ENCODE assay signal across 18 cellular contexts in the genomic region with DNA sequence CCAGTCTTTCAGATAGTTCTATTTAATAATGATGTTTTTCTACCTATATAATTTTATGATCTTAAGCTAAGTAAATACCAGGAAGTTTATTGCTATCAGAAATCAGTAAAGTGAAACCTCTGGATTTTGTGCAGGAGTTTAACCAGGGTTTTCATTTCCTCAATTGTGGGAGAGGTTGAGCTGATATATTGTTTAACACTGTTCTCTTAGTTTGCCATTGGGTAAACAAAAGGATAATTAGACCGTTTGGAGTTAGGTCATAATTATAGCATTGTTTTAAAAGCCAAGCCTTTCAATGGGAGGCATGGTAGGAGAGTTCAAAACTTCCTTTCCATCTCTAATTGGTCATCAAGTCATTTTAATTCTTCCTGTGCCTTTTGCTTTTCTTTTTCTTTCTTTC.
"Had no signal": no experiment of that assay in that cellular context is flagged by ENCODE, and none has a peak within 500 bp of the region (broad histone marks: within the 10 kb centered on the region; RNA-seq: fewer than 3 reads in every experiment).

No MANE protein-coding gene starts in this region.

- H3K9me3 ChIP-seq: body of pancreas, lower lobe of right lung, sigmoid colon, spleen had no signal

- DNase-seq: activated CD4-positive, alpha-beta memory T cell treated with anti-CD3 and anti-CD28 coated beads, Interleukin-2, amount 10 ng/mL, durations not matched to agents 7 days and 5 days; activated CD4-positive, alpha-beta T cell treated with anti-CD3 and anti-CD28 coated beads for 48 hours; activated CD4-positive, CD25-positive, alpha-beta regulatory T cell; activated CD8-positive, alpha-beta memory T cell treated with anti-CD3 and anti-CD28 coated beads, Interleukin-2, amount 10 ng/mL, durations not matched to agents 7 days and 5 days; activated naive CD4-positive, alpha-beta T cell treated with anti-CD3 and anti-CD28 coated beads for 36 hours; body of pancreas; central memory CD4-positive, alpha-beta T cell; left cardiac atrium; lower lobe of right lung; natural killer cell; sigmoid colon; spleen; stimulated activated naive B cell treated with anti-CD40 and anti-IgM and Interleukin-4, amounts not matched to agents 10 μg/mL and 1 μg/mL and 100 μg/mL, for 72 hours; T-cell had no signal

- H3K27ac Mint-ChIP-seq: activated CD4-positive, alpha-beta memory T cell treated with anti-CD3 and anti-CD28 coated beads, Interleukin-2, amount 10 ng/mL, durations not matched to agents 7 days and 5 days; activated CD8-positive, alpha-beta memory T cell treated with anti-CD3 and anti-CD28 coated beads, Interleukin-2, amount 10 ng/mL, durations not matched to agents 7 days and 5 days; activated naive CD4-positive, alpha-beta T cell treated with anti-CD3 and anti-CD28 coated beads for 36 hours; activated T-helper 2 cell treated with anti-CD3 and anti-CD28 coated beads, Interferon-gamma antibody, Interleukin-2, Interleukin-4, amounts not matched to agents 10 μg/mL and 5 μg/mL and 100 μg/mL, durations not matched to agents 14 hours and 24 hours and 36 hours; natural killer cell; stimulated activated naive B cell treated with anti-CD40 and anti-IgM and Interleukin-4, amounts not matched to agents 10 μg/mL and 1 μg/mL and 100 μg/mL, for 72 hours; T-cell had no signal

- H3K27me3 ChIP-seq: body of pancreas, sigmoid colon, spleen had no signal

- H3K27ac ChIP-seq: body of pancreas, coronary artery, lower lobe of right lung, parathyroid adenoma, sigmoid colon, spleen had no signal

- ATAC-seq: activated CD8-positive, alpha-beta memory T cell treated with anti-CD3 and anti-CD28 coated beads, Interleukin-2, amount 10 ng/mL, durations not matched to agents 7 days and 5 days; body of pancreas; esophagus mucosa; left cardiac atrium; lower lobe of right lung; natural killer cell; stimulated activated naive B cell treated with anti-CD40 and anti-IgM and Interleukin-4, amounts not matched to agents 10 μg/mL and 1 μg/mL and 100 μg/mL, for 72 hours; T-cell had no signal

- H3K27me3 Mint-ChIP-seq: activated CD4-positive, alpha-beta memory T cell treated with anti-CD3 and anti-CD28 coated beads, Interleukin-2, amount 10 ng/mL, durations not matched to agents 7 days and 5 days; activated CD8-positive, alpha-beta memory T cell treated with anti-CD3 and anti-CD28 coated beads, Interleukin-2, amount 10 ng/mL, durations not matched to agents 7 days and 5 days; stimulated activated naive B cell treated with anti-CD40 and anti-IgM and Interleukin-4, amounts not matched to agents 10 μg/mL and 1 μg/mL and 100 μg/mL, for 72 hours; T-cell had no signal

- H3K4me3 Mint-ChIP-seq: activated CD4-positive, alpha-beta memory T cell treated with anti-CD3 and anti-CD28 coated beads, Interleukin-2, amount 10 ng/mL, durations not matched to agents 7 days and 5 days; activated CD8-positive, alpha-beta memory T cell treated with anti-CD3 and anti-CD28 coated beads, Interleukin-2, amount 10 ng/mL, durations not matched to agents 7 days and 5 days; activated naive CD4-positive, alpha-beta T cell treated with anti-CD3 and anti-CD28 coated beads for 36 hours; natural killer cell; stimulated activated naive B cell treated with anti-CD40 and anti-IgM and Interleukin-4, amounts not matched to agents 10 μg/mL and 1 μg/mL and 100 μg/mL, for 72 hours; T-cell had no signal

- H3K4me3 ChIP-seq: body of pancreas, coronary artery, lower lobe of right lung, sigmoid colon, spleen had no signal

- H3K9me3 Mint-ChIP-seq: activated CD4-positive, alpha-beta memory T cell treated with anti-CD3 and anti-CD28 coated beads, Interleukin-2, amount 10 ng/mL, durations not matched to agents 7 days and 5 days; activated naive CD4-positive, alpha-beta T cell treated with anti-CD3 and anti-CD28 coated beads for 36 hours; activated T-helper 2 cell treated with anti-CD3 and anti-CD28 coated beads, Interferon-gamma antibody, Interleukin-2, Interleukin-4, amounts not matched to agents 10 μg/mL and 5 μg/mL and 100 μg/mL, durations not matched to agents 14 hours and 24 hours and 36 hours; natural killer cell; stimulated activated naive B cell treated with anti-CD40 and anti-IgM and Interleukin-4, amounts not matched to agents 10 μg/mL and 1 μg/mL and 100 μg/mL, for 72 hours; T-cell had no signal

- H3K4me1 ChIP-seq: body of pancreas, lower lobe of right lung, sigmoid colon, spleen had no signal

- H3K4me1 Mint-ChIP-seq: stimulated activated naive B cell treated with anti-CD40 and anti-IgM and Interleukin-4, amounts not matched to agents 10 μg/mL and 1 μg/mL and 100 μg/mL, for 72 hours had no signal
